ENCODE assay signal across 17 cellular contexts in genomic region chr10:77562742-77563141, GRCh38.
DNase-seq lines count a peak whose midpoint lies in the region; ATAC-seq and TF ChIP-seq lines count a peak whose summit lies in the region.
"Had no signal": no experiment of that assay in that cellular context is flagged by ENCODE, and none has a peak within 500 bp of the region (broad histone marks: within the 10 kb centered on the region; RNA-seq: fewer than 3 reads in every experiment).

No MANE protein-coding gene starts in this region.

- H3K27ac ChIP-seq in DOHH2 (ENCODE audit: low read depth, low read length): peak overlapping the region; percentile 70
- H3K27ac ChIP-seq in esophagus muscularis mucosa (replicated peaks in 1 of 4): peak overlapping the region; percentile 72 to 82 (median 80)
- peak overlapping the region in 3 of 4 donors; percentile 42 to 61 (median 53) for H3K27ac ChIP-seq in transverse colon
- H3K27ac ChIP-seq in hepatocyte: no peak overlapping the region
- H3K27ac ChIP-seq: C4-2B, HL-60 had no signal

- TF ChIP-seq CTCF in DOHH2 (IDR thresholded peaks at IDR 0.05; ENCODE audit: low read depth, low read length, poor library complexity, severe bottlenecking) (no peak), esophagus muscularis mucosa (IDR thresholded peaks at IDR 0.05) (no peak), transverse colon (IDR thresholded peaks at IDR 0.05) (no peak), hepatocyte (IDR thresholded peaks at IDR 0.05; ENCODE audit: poor library complexity) (no peak)

- H3K4me3 ChIP-seq in DOHH2 (ENCODE audit: low read length) (peak overlapping the region; percentile 61), esophagus muscularis mucosa (no peak overlapping the region), transverse colon (no peak overlapping the region), hepatocyte (no peak overlapping the region)
- H3K4me3 ChIP-seq: HAP-1 had no signal

- intact Hi-C loops in esophagus muscularis mucosa (cut with DNase I) (no loop called here), transverse colon (cut with DNase I; ENCODE audit: low total_unique reads) (no loop called here)

- H3K27me3 ChIP-seq in DOHH2 (ENCODE audit: control insufficient read depth, low read length) (peaks cover 4% of the 10 kb centered on the region; the same call in 1 of the 2 replicates), esophagus muscularis mucosa (no peaks in the 10 kb centered on the region), transverse colon (no peaks in the 10 kb centered on the region), hepatocyte (no peaks in the 10 kb centered on the region)

- H3K79me2 ChIP-seq in DOHH2 (ENCODE audit: control insufficient read depth, low read length): no peaks in the 10 kb centered on the region
- no peaks in the 10 kb centered on the region for H3K79me2 ChIP-seq in hepatocyte

- H3K9me2 ChIP-seq in DOHH2 (replicated peaks; ENCODE audit: control insufficient read depth, low read length) (no peaks in the 10 kb centered on the region), hepatocyte (replicated peaks; ENCODE audit: insufficient read depth) (no peaks in the 10 kb centered on the region)

- H3K4me1 ChIP-seq in DOHH2 (ENCODE audit: control insufficient read depth, low read length): peaks cover 60% of the 10 kb centered on the region
- H3K4me1 ChIP-seq in esophagus muscularis mucosa: peaks cover 0 to 86% (median 72%) of the 10 kb centered on the region in 4 donors
- H3K4me1 ChIP-seq in transverse colon: peaks cover 19 to 58% (median 36%) of the 10 kb centered on the region in 4 donors
- H3K4me1 ChIP-seq in hepatocyte (ENCODE audit: insufficient read depth): no peaks in the 10 kb centered on the region
- H3K4me1 ChIP-seq: HAP-1 had no signal

- ATAC-seq in HG03439 (IDR thresholded peaks at IDR 0.05; ENCODE audit: unreplicated experiment): no peak
- ATAC-seq: Right ventricle myocardium inferior had no signal

- H3K9me3 ChIP-seq in DOHH2 (ENCODE audit: control insufficient read depth, insufficient read depth, low read length): no peaks in the 10 kb centered on the region
- no peaks in the 10 kb centered on the region for H3K9me3 ChIP-seq in esophagus muscularis mucosa
- no peaks in the 10 kb centered on the region for H3K9me3 ChIP-seq in transverse colon
- H3K9me3 ChIP-seq in hepatocyte (ENCODE audit: low read depth): no peaks in the 10 kb centered on the region
- H3K9me3 ChIP-seq: HAP-1 had no signal

- no peaks in the 10 kb centered on the region for H3F3A ChIP-seq in DOHH2 (ENCODE audit: control insufficient read depth, insufficient read depth)

- H4K20me1 ChIP-seq in DOHH2 (ENCODE audit: control insufficient read depth, insufficient read depth, low read depth, low read length) (no peaks in the 10 kb centered on the region), hepatocyte (ENCODE audit: insufficient read depth, poor library complexity, severe bottlenecking) (no peaks in the 10 kb centered on the region)

- 45% methylated on average over 3 of the region's 3 CpGs for WGBS in esophagus muscularis mucosa
- 70 to 74% methylated on average over 3 of the region's 3 CpGs for WGBS in transverse colon (ENCODE audit: low coverage in 1 of 2), 2 donors
- 90% methylated on average over 3 of the region's 3 CpGs for WGBS in hepatocyte (ENCODE audit: low lambda C conversion rate, missing lambda C conversion rate)

- TF ChIP-seq EP300 in esophagus muscularis mucosa (IDR thresholded peaks at IDR 0.05) (no peak), transverse colon (IDR thresholded peaks at IDR 0.05; ENCODE audit: low read depth) (no peak)

- in situ Hi-C loops in transverse colon (cut with MboI; ENCODE audit: low pct_ligation_motif_present in 1 of 4, low pct_unique_long_range_greater_than_20kb in 1 of 4, low sequenced_read_pairs in 3 of 4): no loop called here

- TF ChIP-seq POLR2A in esophagus muscularis mucosa (IDR thresholded peaks at IDR 0.05; ENCODE audit: low read depth) (no peak), transverse colon (IDR thresholded peaks at IDR 0.05) (no peak)

- DNase-seq in OCI-M1 (lab: John Stamatoyannopoulos, UW): peak; percentile 15
- DNase-seq in esophagus muscularis mucosa (ENCODE audit: extremely low spot score): no peak
- DNase-seq in transverse colon: no peak
- no peak for DNase-seq in hepatocyte (ENCODE audit: low spot score)
- DNase-seq in NCI-H774 (lab: John Stamatoyannopoulos, UW): no peak
- DNase-seq: IMR-90; Kasumi-1; MM.1S; NCI-H1105 treated with DMSO at 0.1 percent for 48 hours; NCI-H1694; NK-92 treated with Interleukin-12 subunit alpha and Interleukin-12 subunit beta, amount 100 ng/mL, for 24 hours had no signal

- no peak overlapping the region for H2AFZ ChIP-seq in hepatocyte

- peak overlapping the region; percentile 61 for H3K4me2 ChIP-seq in DOHH2 (ENCODE audit: low read length)
- no peak overlapping the region for H3K4me2 ChIP-seq in hepatocyte

- H3K36me3 ChIP-seq in DOHH2 (ENCODE audit: control insufficient read depth, low read length) (no peaks in the 10 kb centered on the region), esophagus muscularis mucosa (no peaks in the 10 kb centered on the region), transverse colon (no peaks in the 10 kb centered on the region), hepatocyte (replicated peaks; ENCODE audit: insufficient read depth, low read depth) (no peaks in the 10 kb centered on the region)
- H3K36me3 ChIP-seq: HAP-1 had no signal
